19 cellular contexts compared by ENCODE assay signal in genomic region chr10:3105166-3105565, GRCh38. TPM values are rescaled to one million over a fixed set of nuclear protein-coding genes. Genes with fewer than 3 reads are reported as not detected.
DNase-seq lines count a peak whose midpoint lies in the region; ATAC-seq and TF ChIP-seq lines count a peak whose summit lies in the region.
"Had no signal": no experiment of that assay in that cellular context is flagged by ENCODE, and none has a peak within 500 bp of the region (broad histone marks: within the 10 kb centered on the region; RNA-seq: fewer than 3 reads in every experiment).

No MANE protein-coding gene starts in this region.

- H3K36me3 Mint-ChIP-seq in type B pancreatic cell = peaks cover 19% of the 10 kb centered on the region

- H2AK9ac ChIP-seq in IMR-90 (replicated peaks; ENCODE audit: low read depth, low read length, poor library complexity) = peak overlapping the region; percentile 34

- H4K20me1 ChIP-seq in IMR-90 (ENCODE audit: insufficient read depth, low read length) = peaks cover 16% of the 10 kb centered on the region

- WGBS in IMR-90 (ENCODE audit: extremely low coverage in 2 of 2, insufficient read length in 1 of 2), 2 experiments = 100% methylated on average over 5 of the region's 20 CpGs; no CpG with 5 or more reads in 1 of the 2 experiments
- 75 to 93% (median 85%) methylated on average over 20 of the region's 20 CpGs for WGBS in psoas muscle, 3 donors

- peaks cover 28% of the 10 kb centered on the region for H3K9me1 ChIP-seq in IMR-90 (ENCODE audit: insufficient read depth, low read length)

- no TSS peak for BruUV-seq in IMR-90 (replicated peaks; lab: Mats Ljungman, UMichigan)

- H2BK15ac ChIP-seq in IMR-90 (ENCODE audit: low read depth, low read length) = no peak overlapping the region

- H3K27me3 Mint-ChIP-seq in type B pancreatic cell = no peaks in the 10 kb centered on the region
- H3K27me3 Mint-ChIP-seq: CD4-positive, alpha-beta memory T cell had no signal

- H4K91ac ChIP-seq in IMR-90 (ENCODE audit: insufficient read depth, low read depth, low read length) = no peak overlapping the region

- peaks cover 14% of the 10 kb centered on the region for H3K4me1 ChIP-seq in IMR-90 (ENCODE audit: control insufficient read depth, insufficient read depth, low read length)
- H3K4me1 ChIP-seq in psoas muscle = peaks cover 18% of the 10 kb centered on the region
- H3K4me1 ChIP-seq: BE2C had no signal

- intact Hi-C loops in IMR-90 (cut with micrococcal nuclease) (loop anchor here (5.0 kb wide), 1 partner anchor 178 kb away; no protein-coding TSS in a partner anchor), psoas muscle (cut with DNase I) (no loop called here)

- H3K9ac ChIP-seq in IMR-90 (ENCODE audit: low read depth, low read length) = no peak overlapping the region

- no peak overlapping the region for H3K27ac Mint-ChIP-seq in type B pancreatic cell
- H3K27ac Mint-ChIP-seq: CD4-positive, alpha-beta memory T cell; HFFc6 had no signal

- DNase-seq in IMR-90 = no peak
- DNase-seq in epithelial cell of prostate (ENCODE audit: low read depth, low spot score) = no peak
- peak in 1 of 2 donors; percentile 53 for DNase-seq in psoas muscle
- DNase-seq in type B pancreatic cell (ENCODE audit: extremely low spot score, unreplicated experiment) = no peak
- no peak for DNase-seq in T-helper 2 cell
- no peak for DNase-seq in G401 (ENCODE audit: low spot score)
- DNase-seq: BE2C; Calu3; CD4-positive, alpha-beta memory T cell; HFFc6; Kasumi-1; MM.1S; NCI-H1092 treated with DMSO at 0.1 percent for 48 hours; NCI-H2081 treated with DMSO at 0.1 percent for 48 hours; NCI-H510A treated with DMSO at 0.1 percent for 48 hours; NCI-H82; PC-3 had no signal

- H2AFZ ChIP-seq in IMR-90 (replicated peaks; ENCODE audit: low read length, poor library complexity) = no peak overlapping the region

- H3K4me2 ChIP-seq in IMR-90 (ENCODE audit: low read depth, low read length) = no peak overlapping the region

- no peak overlapping the region for H3K18ac ChIP-seq in IMR-90 (ENCODE audit: low read depth, low read length)

- no peak for TF ChIP-seq CTCF in IMR-90 (conservative IDR thresholded peaks at IDR 0.05; ENCODE audit: low read depth, low read length)
- no peak for TF ChIP-seq CTCF in psoas muscle (IDR thresholded peaks at IDR 0.05)
- no peak for TF ChIP-seq CTCF in type B pancreatic cell (conservative IDR thresholded peaks at IDR 0.05)

- POLR2A ChIA-PET in IMR-90 (lab: Charles Lee; ENCODE audit: unreplicated experiment) = no interaction called here

- peaks cover 68% of the 10 kb centered on the region for H3K36me3 ChIP-seq in IMR-90 (ENCODE audit: control insufficient read depth, insufficient read depth, low read length)
- peaks cover 0 to 7% of the 10 kb centered on the region in 2 donors for H3K36me3 ChIP-seq in psoas muscle (ENCODE audit: insufficient read depth in 1 of 2, low read depth in 1 of 2)
- H3K36me3 ChIP-seq: BE2C had no signal

- H3K4me1 Mint-ChIP-seq in type B pancreatic cell (ENCODE audit: unreplicated experiment) = no peaks in the 10 kb centered on the region

- TF ChIP-seq RAD21 in IMR-90 (IDR thresholded peaks at IDR 0.05; ENCODE audit: low read length) = no peak

- no peak overlapping the region for H2BK20ac ChIP-seq in IMR-90 (ENCODE audit: low read depth, low read length)

- no peak for TF ChIP-seq POLR2A in IMR-90 (IDR thresholded peaks at IDR 0.05; ENCODE audit: low read depth, low read length)

- no peak overlapping the region for H2BK5ac ChIP-seq in IMR-90 (ENCODE audit: low read depth, low read length, poor library complexity, severe bottlenecking)

- H3K27ac ChIP-seq in IMR-90 (ENCODE audit: insufficient read depth, low read length) (no peak overlapping the region), angular gyrus (ENCODE audit: low read depth, low read length) (peak overlapping the region; percentile 70), epithelial cell of prostate (peak overlapping the region; percentile 27), psoas muscle (peak overlapping the region; percentile 75)

- H3K56ac ChIP-seq in IMR-90 (ENCODE audit: extremely low read depth, insufficient read depth, low read length) = no peak overlapping the region

- in situ Hi-C loops in IMR-90 (cut with MboI; ENCODE audit: low sequenced_read_pairs) = no loop called here
- in situ Hi-C loops in G401 (cut with HindIII; ENCODE audit: low sequenced_read_pairs) = no loop called here

- H3K9me3 Mint-ChIP-seq in type B pancreatic cell = no peaks in the 10 kb centered on the region
- H3K9me3 Mint-ChIP-seq: CD4-positive, alpha-beta memory T cell; HFFc6 had no signal

- ATAC-seq in IMR-90 (ENCODE audit: low read depth) (no peak), psoas muscle (no peak), HG03095 (IDR thresholded peaks at IDR 0.05; ENCODE audit: unreplicated experiment) (no peak)
- ATAC-seq: PC-3 had no signal

- H4K8ac ChIP-seq in IMR-90 (ENCODE audit: low read depth in 2 of 2, low read length in 2 of 2) = no peak overlapping the region

- H3K79me1 ChIP-seq in IMR-90 (ENCODE audit: low read depth in 1 of 2, low read length in 2 of 2) = peaks cover 37 to 74% of the 10 kb centered on the region in 2 experiments

- H2AK5ac ChIP-seq in IMR-90 (ENCODE audit: low read depth, low read length) = no peak overlapping the region

- no peak overlapping the region for H4K5ac ChIP-seq in IMR-90 (ENCODE audit: low read depth, low read length)

- no peak overlapping the region for H2BK120ac ChIP-seq in IMR-90 (ENCODE audit: low read depth, low read length)

- no peak overlapping the region for H3K4me3 Mint-ChIP-seq in type B pancreatic cell
- H3K4me3 Mint-ChIP-seq: CD4-positive, alpha-beta memory T cell; HFFc6 had no signal

- H3K4me3 ChIP-seq in IMR-90 (ENCODE audit: insufficient read depth, low read depth, low read length) (no peak overlapping the region), psoas muscle (peak overlapping the region; percentile 56)

- H3K9me3 ChIP-seq in IMR-90 (ENCODE audit: control insufficient read depth, insufficient read depth, low read length) = no peaks in the 10 kb centered on the region
- H3K9me3 ChIP-seq in psoas muscle = no peaks in the 10 kb centered on the region
- H3K9me3 ChIP-seq: BE2C had no signal

- CTCF ChIA-PET in IMR-90 (lab: Yijun Ruan, JAX) = no interaction called here

- H3K23ac ChIP-seq in IMR-90 (ENCODE audit: low read depth, low read length) = no peak overlapping the region

- dilution Hi-C loops in IMR-90 (cut with HindIII; ENCODE audit: low sequenced_read_pairs, unreplicated experiment) = no loop called here

- H3K4ac ChIP-seq in IMR-90 (ENCODE audit: low read depth, low read length) = no peak overlapping the region

- H3K27me3 ChIP-seq in IMR-90 (ENCODE audit: control insufficient read depth, insufficient read depth, low read length) = no peaks in the 10 kb centered on the region
- H3K27me3 ChIP-seq in psoas muscle (ENCODE audit: insufficient read depth in 3 of 3, low read length in 2 of 3) = no peaks in the 10 kb centered on the region
- H3K27me3 ChIP-seq: BE2C had no signal

- H3K14ac ChIP-seq in IMR-90 (replicated peaks; ENCODE audit: low read depth, low read length) = no peak overlapping the region

TF ChIP-seq in IMR-90, 13 proteins besides CTCF, POLR2A, EP300 and RAD21:
- TF ChIP-seq CHD1 (IDR thresholded peaks at IDR 0.05; ENCODE audit: low read depth, low read length) = no peak
- no peak for TF ChIP-seq ELK1 (IDR thresholded peaks at IDR 0.05; ENCODE audit: borderline replicate concordance, low read depth, low read length)
- no peak for TF ChIP-seq BHLHE40 (IDR thresholded peaks at IDR 0.05; ENCODE audit: low read depth, low read length)
- no peak for TF ChIP-seq MAZ (IDR thresholded peaks at IDR 0.05; ENCODE audit: borderline replicate concordance, low read depth, low read length)
- no peak for TF ChIP-seq RFX5 (IDR thresholded peaks at IDR 0.05; ENCODE audit: low read depth, low read length)
- no peak for TF ChIP-seq RCOR1 (IDR thresholded peaks at IDR 0.05; ENCODE audit: insufficient replicate concordance, low read length)
- no peak for TF ChIP-seq MXI1 (IDR thresholded peaks at IDR 0.05; ENCODE audit: borderline replicate concordance, low read depth, low read length)
- no peak for TF ChIP-seq MAFK (IDR thresholded peaks at IDR 0.05; ENCODE audit: low read depth, low read length)
- TF ChIP-seq NFE2L2 (IDR thresholded peaks at IDR 0.05; ENCODE audit: low read depth, low read length) = no peak
- no peak for TF ChIP-seq CEBPB (IDR thresholded peaks at IDR 0.05; ENCODE audit: low read depth, low read length)
- TF ChIP-seq USF2 (IDR thresholded peaks at IDR 0.05; ENCODE audit: low read depth, low read length) = no peak
TF ChIP-seq in IMR-90: peak in this region for 0.

RNA-seq across cellular contexts. Expression of gene PFKP, which starts 37.8 kb away (rescaled TPM):
- 281 and 294 TPM in 2 replicates for total RNA-seq in IMR-90 (2012; rRNA removed)
- 223 and 249 TPM in 2 replicates for polyA plus RNA-seq in IMR-90 (2012; rRNA removed)
- polyA plus RNA-seq in IMR-90 (2012; cell fraction: cytosol; rRNA removed) = 173 and 244 TPM in 2 replicates
- polyA plus RNA-seq in IMR-90 (2012; cell fraction: nucleus; rRNA removed; ENCODE audit: low replicate concordance) = 276 and 335 TPM in 2 replicates
- total RNA-seq in psoas muscle = 100 to 1,000 TPM in 1 of 4 donors, 10 to 100 TPM in 3; 12.4 to 104 (median 56.4) TPM
- polyA plus RNA-seq in psoas muscle = 10 to 100 TPM; 12.2 to 87.6 (median 33.1) TPM
- 48.8 and 52.0 TPM in 2 replicates for total RNA-seq in type B pancreatic cell (ENCODE audit: low replicate concordance)
- total RNA-seq in G401 (2014; rRNA removed; shearing (Covaris generic)) = 200 and 222 TPM in 2 replicates
